Comparison of ENCODE assay signal across 24 cellular contexts in the genomic region with DNA sequence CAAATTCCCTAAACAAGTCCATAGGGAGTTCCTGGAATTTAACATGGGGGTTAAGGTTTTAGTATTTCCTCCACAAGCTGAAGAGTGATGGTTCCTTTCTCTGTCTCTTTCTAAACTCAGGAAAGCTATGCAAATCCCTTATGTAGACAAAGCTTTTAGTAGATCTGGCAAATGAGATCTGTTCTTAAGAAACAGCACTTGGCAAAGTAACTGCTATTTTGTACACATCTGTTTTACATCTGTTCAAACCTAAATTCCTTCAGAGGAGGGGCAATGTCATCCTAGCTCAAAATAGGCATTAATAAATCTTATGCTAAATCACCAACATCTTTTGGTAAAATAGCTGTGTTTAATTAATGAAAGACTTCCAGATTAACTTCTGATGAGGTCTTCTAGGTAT.
DNase-seq lines count a peak whose midpoint lies in the region; ATAC-seq, FAIRE-seq and TF ChIP-seq lines count a peak whose summit lies in the region.
"Had no signal": no experiment of that assay in that cellular context is flagged by ENCODE, and none has a peak within 500 bp of the region (broad histone marks: within the 10 kb centered on the region; RNA-seq: fewer than 3 reads in every experiment).

No MANE protein-coding gene starts in this region.

- no peaks in the 10 kb centered on the region for H3K27me3 ChIP-seq in AG04450 (ENCODE audit: control insufficient read depth, insufficient read depth, low read length)
- H3K27me3 ChIP-seq: heart right ventricle, neural progenitor cell had no signal

- POLR2A ChIA-PET in AG04450 (lab: Yijun Ruan, JAX) = interaction anchor here (0.7 kb wide), 1 partner anchor 239 kb away, joined by 3 read pairs; the partner anchor contains the start of gene RNF150

- H3K9me3 ChIP-seq in AG04450 (ENCODE audit: control insufficient read depth, insufficient read depth, low read length) = no peaks in the 10 kb centered on the region
- H3K9me3 ChIP-seq: A549, heart right ventricle, mucosa of descending colon had no signal

- peak; percentile 100 for FAIRE-seq in endometrium (lab: Jason Lieb, UNC)
- FAIRE-seq: A549 had no signal

- CTCF ChIA-PET in AG04450 (lab: Charles Lee) = interaction anchor here (1.6 to 2.9 kb wide), 2 partner anchors 9 to 240 kb away, joined by 14 to 15 read pairs; partner anchors contain the start of gene RNF150

- DNase-seq in AG04450 (ENCODE audit: low read depth, low spot score) = peak; percentile 53
- DNase-seq in HCEC 1CT = peak; percentile 45
- peak; percentile 21 for DNase-seq in left kidney (ENCODE audit: low read depth, low spot score)
- DNase-seq in HuH-7.5 (ENCODE audit: low spot score) = no peak
- DNase-seq: activated CD4-positive, alpha-beta T cell treated with anti-CD3 and anti-CD28 coated beads for 48 hours; activated naive CD8-positive, alpha-beta T cell treated with anti-CD3 and anti-CD28 coated beads for 36 hours; CD4-positive, CD25-positive, alpha-beta regulatory T cell; heart right ventricle; immature natural killer cell; mucosa of descending colon; NCI-H1930; NCI-H226; NCI-H82; OCI-M1; SHP77; stimulated activated CD4-positive, alpha-beta T cell treated with anti-CD3 and anti-CD28 coated beads, Interleukin-4, amount 100 ng/mL, for 4 hours; T-helper 1 cell had no signal

- no peak for TF ChIP-seq CTCF in AG04450 (IDR thresholded peaks at IDR 0.05; ENCODE audit: low read depth, low read length)

- ATAC-seq in HG03521 (IDR thresholded peaks at IDR 0.05; ENCODE audit: unreplicated experiment) = no peak
- ATAC-seq in HG03342 (IDR thresholded peaks at IDR 0.05; ENCODE audit: unreplicated experiment) = no peak
- no peak for ATAC-seq in HG02759 (IDR thresholded peaks at IDR 0.05; ENCODE audit: unreplicated experiment)
- ATAC-seq: A549, GM23338, mucosa of descending colon had no signal

- H3K27ac ChIP-seq in AG04450 (ENCODE audit: low read depth, low read length) = no peak overlapping the region
- H3K27ac ChIP-seq: A549, heart right ventricle, neural progenitor cell had no signal

- no peak overlapping the region for H3K4me3 ChIP-seq in AG04450 (ENCODE audit: low read depth, low read length)
- H3K4me3 ChIP-seq: A549, GM23338, heart right ventricle, mucosa of descending colon, neural progenitor cell had no signal
